Comparison of ENCODE assay signal across 9 cellular contexts in the genomic region with DNA sequence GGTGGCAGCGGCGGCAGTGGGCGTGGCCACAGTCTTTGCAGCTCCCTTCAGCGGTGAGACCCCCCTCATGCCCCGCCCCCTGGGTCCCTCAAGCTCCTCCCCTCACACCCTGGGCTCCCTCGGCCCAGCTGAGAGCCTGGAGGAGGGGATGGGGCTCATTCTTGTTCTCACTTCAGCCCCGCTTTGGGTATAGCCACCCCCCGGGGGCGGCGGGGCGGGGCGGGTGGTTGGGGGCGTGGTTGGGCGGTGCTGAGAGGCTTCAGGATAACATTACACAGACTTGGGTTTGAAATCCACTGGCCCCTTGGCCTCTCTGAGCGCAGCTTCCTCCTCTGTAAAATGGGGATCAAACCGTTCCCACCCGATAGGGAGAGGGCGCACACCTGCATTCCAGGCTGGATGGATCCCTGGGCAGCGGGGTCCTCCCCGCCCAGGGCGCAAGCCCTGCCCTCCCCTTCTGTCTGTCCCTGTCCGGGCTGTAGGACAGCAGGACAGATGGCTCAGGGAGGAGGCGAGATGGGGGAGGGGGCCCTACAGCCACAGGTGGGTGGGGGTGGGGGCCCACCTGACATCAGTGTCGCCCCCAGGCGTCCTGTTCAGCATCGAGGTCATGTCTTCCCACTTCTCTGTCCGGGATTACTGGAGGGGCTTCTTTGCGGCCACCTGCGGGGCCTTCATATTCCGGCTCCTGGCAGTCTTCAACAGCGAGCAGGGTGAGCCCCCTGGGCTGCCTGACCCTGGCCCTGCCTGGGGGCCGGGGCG. TPM values are rescaled to one million over a fixed set of nuclear protein-coding genes. Genes with fewer than 3 reads are reported as not detected.
DNase-seq lines count a peak whose midpoint lies in the region; ATAC-seq, FAIRE-seq and TF ChIP-seq lines count a peak whose summit lies in the region.
"Had no signal": no experiment of that assay in that cellular context is flagged by ENCODE, and none has a peak within 500 bp of the region (broad histone marks: within the 10 kb centered on the region; RNA-seq: fewer than 3 reads in every experiment).

No MANE protein-coding gene starts in this region.

- peaks cover 0 to 8% of the 10 kb centered on the region in 2 donors for H3K4me1 Mint-ChIP-seq in natural killer cell
- H3K4me1 Mint-ChIP-seq in natural killer cell treated with Interleukin-12 subunit alpha and Interleukin-12 subunit beta and Interleukin-15 and Interleukin-18, amount 100 ng/mL, for 72 hours (ENCODE audit: low read depth in 2 of 2), result peaks cover 0 to 4% of the 10 kb centered on the region in 2 donors
- H3K4me1 Mint-ChIP-seq in mesothelial cell of epicardium, result peaks cover 2% of the 10 kb centered on the region

- no peak for FAIRE-seq in HTR-8/SVneo (lab: Jason Lieb, UNC)

- H3K36me3 Mint-ChIP-seq in natural killer cell (no peaks in the 10 kb centered on the region), mesothelial cell of epicardium (no peaks in the 10 kb centered on the region)
- no peaks in the 10 kb centered on the region for H3K36me3 Mint-ChIP-seq in natural killer cell treated with Interleukin-12 subunit alpha and Interleukin-12 subunit beta and Interleukin-15 and Interleukin-18, amount 100 ng/mL, for 72 hours
- no peaks in the 10 kb centered on the region for H3K36me3 Mint-ChIP-seq in activated naive CD4-positive, alpha-beta T cell treated with anti-CD3 and anti-CD28 coated beads, Interleukin-2, amount 50 U/mL, for 72 hours

- H3K27me3 Mint-ChIP-seq in natural killer cell (ENCODE audit: low read depth in 2 of 2), result peaks cover 0 to 16% of the 10 kb centered on the region in 2 donors
- H3K27me3 Mint-ChIP-seq in natural killer cell treated with Interleukin-12 subunit alpha and Interleukin-12 subunit beta and Interleukin-15 and Interleukin-18, amount 100 ng/mL, for 72 hours, result peaks cover 11 to 16% of the 10 kb centered on the region in 2 donors
- H3K27me3 Mint-ChIP-seq in mesothelial cell of epicardium (ENCODE audit: low read depth), result peaks cover 4% of the 10 kb centered on the region

- H3K4me3 Mint-ChIP-seq in natural killer cell (no peak overlapping the region), mesothelial cell of epicardium (peak overlapping the region; percentile 33)
- no peak overlapping the region for H3K4me3 Mint-ChIP-seq in natural killer cell treated with Interleukin-12 subunit alpha and Interleukin-12 subunit beta and Interleukin-15 and Interleukin-18, amount 100 ng/mL, for 72 hours

- H3K27ac Mint-ChIP-seq in natural killer cell (no peak overlapping the region), mesothelial cell of epicardium (no peak overlapping the region)
- no peak overlapping the region for H3K27ac Mint-ChIP-seq in natural killer cell treated with Interleukin-12 subunit alpha and Interleukin-12 subunit beta and Interleukin-15 and Interleukin-18, amount 100 ng/mL, for 72 hours
- no peak overlapping the region for H3K27ac Mint-ChIP-seq in activated naive CD4-positive, alpha-beta T cell treated with anti-CD3 and anti-CD28 coated beads, Interleukin-2, amount 50 U/mL, for 72 hours

- ATAC-seq in natural killer cell, result peak in 2 of 3 donors; percentile 65 to 67
- ATAC-seq in natural killer cell treated with Interleukin-12 subunit alpha and Interleukin-12 subunit beta and Interleukin-15 and Interleukin-18, amount 100 ng/mL, for 72 hours, result no peak
- peak; percentile 32 to 59 for ATAC-seq in activated naive CD4-positive, alpha-beta T cell treated with anti-CD3 and anti-CD28 coated beads, Interleukin-2, amount 50 U/mL, for 72 hours
- no peak for ATAC-seq in GM21786 (IDR thresholded peaks at IDR 0.05; ENCODE audit: unreplicated experiment)

- no peaks in the 10 kb centered on the region for H3K9me3 Mint-ChIP-seq in natural killer cell
- no peaks in the 10 kb centered on the region for H3K9me3 Mint-ChIP-seq in natural killer cell treated with Interleukin-12 subunit alpha and Interleukin-12 subunit beta and Interleukin-15 and Interleukin-18, amount 100 ng/mL, for 72 hours
- no peaks in the 10 kb centered on the region for H3K9me3 Mint-ChIP-seq in activated naive CD4-positive, alpha-beta T cell treated with anti-CD3 and anti-CD28 coated beads, Interleukin-2, amount 50 U/mL, for 72 hours
- no peaks in the 10 kb centered on the region for H3K9me3 Mint-ChIP-seq in mesothelial cell of epicardium

- DNase-seq in natural killer cell (no peak), mesothelial cell of epicardium (ENCODE audit: low spot score in 2 of 2, unreplicated experiment in 2 of 2) (peak in 1 of 2 experiments; percentile 79), HTR-8/SVneo (ENCODE audit: insufficient read length, low spot score) (no peak), COLO829 (ENCODE audit: low spot score) (no peak)
- DNase-seq in natural killer cell treated with Interleukin-12 subunit alpha and Interleukin-12 subunit beta and Interleukin-15 and Interleukin-18, amount 100 ng/mL, for 72 hours (ENCODE audit: low spot score), result no peak
- no peak for DNase-seq in activated naive CD4-positive, alpha-beta T cell treated with anti-CD3 and anti-CD28 coated beads, Interleukin-2, amount 50 U/mL, for 72 hours (ENCODE audit: low spot score in 2 of 2)
- no peak for DNase-seq in effector CD4-positive, alpha-beta T cell

- TF ChIP-seq CTCF in natural killer cell (IDR thresholded peaks at IDR 0.05) (no peak), mesothelial cell of epicardium (IDR thresholded peaks at IDR 0.05; ENCODE audit: unreplicated experiment) (no peak)

- intact Hi-C loops in natural killer cell (cut with micrococcal nuclease), result no loop called here

RNA-seq across cellular contexts. Expression of gene CLCNKA, which starts 5.1 kb away (rescaled TPM):
- total RNA-seq in natural killer cell (under 1 TPM in 2 of 3 donors, not detected in 1; 0.16 to 0.33 TPM), mesothelial cell of epicardium (3.0 to 3.5 TPM (median 3.2 TPM) in 3 replicates)
- total RNA-seq in natural killer cell treated with Interleukin-12 subunit alpha and Interleukin-12 subunit beta and Interleukin-15 and Interleukin-18, amount 100 ng/mL, for 72 hours, result under 1 TPM in 1 of 2 donors, not detected in 1; 0.24 TPM
- under 1 TPM in 1 of 2 donors, not detected in 1; 0.37 TPM for total RNA-seq in activated naive CD4-positive, alpha-beta T cell treated with anti-CD3 and anti-CD28 coated beads, Interleukin-2, amount 50 U/mL, for 72 hours

RNA-seq across cellular contexts. Expression of gene HSPB7, which starts 9.1 kb away (rescaled TPM):
- total RNA-seq in natural killer cell (not detected), mesothelial cell of epicardium (5.0 to 6.3 TPM (median 6.3 TPM) in 3 replicates)
- not detected for total RNA-seq in natural killer cell treated with Interleukin-12 subunit alpha and Interleukin-12 subunit beta and Interleukin-15 and Interleukin-18, amount 100 ng/mL, for 72 hours
- total RNA-seq in activated naive CD4-positive, alpha-beta T cell treated with anti-CD3 and anti-CD28 coated beads, Interleukin-2, amount 50 U/mL, for 72 hours, result not detected

RNA-seq across cellular contexts. Expression of gene CLCNKB, which starts 16.7 kb away (rescaled TPM):
- total RNA-seq in natural killer cell, result not detected
- total RNA-seq in natural killer cell treated with Interleukin-12 subunit alpha and Interleukin-12 subunit beta and Interleukin-15 and Interleukin-18, amount 100 ng/mL, for 72 hours, result not detected
- not detected for total RNA-seq in activated naive CD4-positive, alpha-beta T cell treated with anti-CD3 and anti-CD28 coated beads, Interleukin-2, amount 50 U/mL, for 72 hours
- 2.9 to 3.6 TPM (median 3.0 TPM) in 3 replicates for total RNA-seq in mesothelial cell of epicardium

RNA-seq across cellular contexts. Expression of gene SRARP, which starts 22.9 kb away (rescaled TPM):
- not detected for total RNA-seq in natural killer cell
- total RNA-seq in natural killer cell treated with Interleukin-12 subunit alpha and Interleukin-12 subunit beta and Interleukin-15 and Interleukin-18, amount 100 ng/mL, for 72 hours, result not detected
- not detected for total RNA-seq in activated naive CD4-positive, alpha-beta T cell treated with anti-CD3 and anti-CD28 coated beads, Interleukin-2, amount 50 U/mL, for 72 hours
- not detected in 3 replicates for total RNA-seq in mesothelial cell of epicardium
- total RNA-seq: M059J had no signal

RNA-seq across cellular contexts. Expression of gene FAM131C, which starts 46.5 kb away (rescaled TPM):
- total RNA-seq in natural killer cell (not detected), mesothelial cell of epicardium (1.6 to 1.9 TPM (median 1.7 TPM) in 3 replicates)
- total RNA-seq in natural killer cell treated with Interleukin-12 subunit alpha and Interleukin-12 subunit beta and Interleukin-15 and Interleukin-18, amount 100 ng/mL, for 72 hours, result not detected
- total RNA-seq in activated naive CD4-positive, alpha-beta T cell treated with anti-CD3 and anti-CD28 coated beads, Interleukin-2, amount 50 U/mL, for 72 hours, result 1 to 10 TPM in 1 of 2 donors, not detected in 1; 1.2 TPM

Comparison
In these comparisons a context has a peak if more than half of its experiments do, and no peak if none do; other contexts are left out.
1. ATAC-seq: peak in natural killer cell (2 of 3) and activated naive CD4-positive, alpha-beta T cell treated with anti-CD3 and anti-CD28 coated beads, Interleukin-2, amount 50 U/mL, for 72 hours (2 of 2); none in natural killer cell treated with Interleukin-12 subunit alpha and Interleukin-12 subunit beta and Interleukin-15 and Interleukin-18, amount 100 ng/mL, for 72 hours (0 of 2) and GM21786 (single experiment).